10 cellular contexts compared by ENCODE assay signal in genomic region chr21:25572895-25573310, GRCh38. TPM values are rescaled to one million over a fixed set of nuclear protein-coding genes. Genes with fewer than 3 reads are reported as not detected.
A peak's percentile ranks its signal among the peaks of the same experiment; 100 is the strongest.
DNase-seq lines count a peak whose midpoint lies in the region; ATAC-seq and TF ChIP-seq lines count a peak whose summit lies in the region.
"Had no signal": no experiment of that assay in that cellular context is flagged by ENCODE, and none has a peak within 500 bp of the region (broad histone marks: within the 10 kb centered on the region; RNA-seq: fewer than 3 reads in every experiment).

No MANE protein-coding gene starts in this region.

- peak overlapping the region in 3 of 4 donors; percentile 1 to 51 (median 16) for H3K27ac ChIP-seq in transverse colon
- H3K27ac ChIP-seq: C4-2B had no signal

- no peaks in the 10 kb centered on the region for H3K9me3 ChIP-seq in transverse colon

- H3K27me3 Mint-ChIP-seq in activated naive CD4-positive, alpha-beta T cell treated with anti-CD3 and anti-CD28 coated beads, Interleukin-2, amount 10 ng/mL, durations not matched to agents 7 days and 5 days = no peaks in the 10 kb centered on the region
- no peaks in the 10 kb centered on the region for H3K27me3 Mint-ChIP-seq in activated T-helper 2 cell treated with anti-CD3 and anti-CD28 coated beads, Interferon-gamma antibody, Interleukin-2, Interleukin-4, amounts not matched to agents 10 μg/mL and 5 μg/mL and 100 μg/mL, durations not matched to agents 14 hours and 24 hours and 36 hours (ENCODE audit: low read depth)

- no peak for TF ChIP-seq EP300 in transverse colon (IDR thresholded peaks at IDR 0.05; ENCODE audit: low read depth)

- peaks cover 58% of the 10 kb centered on the region for H3K4me1 Mint-ChIP-seq in activated naive CD4-positive, alpha-beta T cell treated with anti-CD3 and anti-CD28 coated beads, Interleukin-2, amount 10 ng/mL, durations not matched to agents 7 days and 5 days
- peaks cover 73% of the 10 kb centered on the region for H3K4me1 Mint-ChIP-seq in activated T-helper 2 cell treated with anti-CD3 and anti-CD28 coated beads, Interferon-gamma antibody, Interleukin-2, Interleukin-4, amounts not matched to agents 10 μg/mL and 5 μg/mL and 100 μg/mL, durations not matched to agents 14 hours and 24 hours and 36 hours (ENCODE audit: low read depth)

- WGBS in transverse colon (ENCODE audit: low coverage in 1 of 2), 2 donors = 64 to 67% methylated on average over 2 of the region's 2 CpGs

- peak; percentile 34 for ATAC-seq in HG03196 (IDR thresholded peaks at IDR 0.05; ENCODE audit: unreplicated experiment)

- no peak for TF ChIP-seq POLR2A in transverse colon (IDR thresholded peaks at IDR 0.05)

- CTCF ChIA-PET in activated naive CD4-positive, alpha-beta T cell treated with anti-CD3 and anti-CD28 coated beads, Interleukin-2, amount 10 ng/mL, durations not matched to agents 7 days and 5 days (lab: Charles Lee) = interaction anchor here (1.3 to 3.0 kb wide), 3 partner anchors 8 to 151 kb away, joined by 5 to 9 read pairs (median 5); no protein-coding TSS in a partner anchor

- intact Hi-C loops in activated T-helper 2 cell treated with anti-CD3 and anti-CD28 coated beads, Interferon-gamma antibody, Interleukin-2, Interleukin-4, amounts not matched to agents 10 μg/mL and 5 μg/mL and 100 μg/mL, durations not matched to agents 14 hours and 24 hours and 36 hours (cut with micrococcal nuclease) = loop anchor here (1.0 to 2.0 kb wide), 9 partner anchors 11 to 177 kb away; no protein-coding TSS in a partner anchor
- intact Hi-C loops in transverse colon (cut with DNase I; ENCODE audit: low total_unique reads) = no loop called here

- no peak for TF ChIP-seq CTCF in transverse colon (IDR thresholded peaks at IDR 0.05)

- H3K27ac Mint-ChIP-seq in activated naive CD4-positive, alpha-beta T cell treated with anti-CD3 and anti-CD28 coated beads, Interleukin-2, amount 10 ng/mL, durations not matched to agents 7 days and 5 days = peak overlapping the region; percentile 96
- H3K27ac Mint-ChIP-seq in activated T-helper 2 cell treated with anti-CD3 and anti-CD28 coated beads, Interferon-gamma antibody, Interleukin-2, Interleukin-4, amounts not matched to agents 10 μg/mL and 5 μg/mL and 100 μg/mL, durations not matched to agents 14 hours and 24 hours and 36 hours = peak overlapping the region; percentile 93

- H3K4me3 Mint-ChIP-seq in activated naive CD4-positive, alpha-beta T cell treated with anti-CD3 and anti-CD28 coated beads, Interleukin-2, amount 10 ng/mL, durations not matched to agents 7 days and 5 days = peak overlapping the region; percentile 70
- H3K4me3 Mint-ChIP-seq in activated T-helper 2 cell treated with anti-CD3 and anti-CD28 coated beads, Interferon-gamma antibody, Interleukin-2, Interleukin-4, amounts not matched to agents 10 μg/mL and 5 μg/mL and 100 μg/mL, durations not matched to agents 14 hours and 24 hours and 36 hours (ENCODE audit: low read depth) = peak overlapping the region; percentile 77

- peaks cover 0 to 14% (median 0%) of the 10 kb centered on the region in 4 donors for H3K4me1 ChIP-seq in transverse colon

- H3K36me3 ChIP-seq in transverse colon = no peaks in the 10 kb centered on the region

- DNase-seq in activated naive CD4-positive, alpha-beta T cell treated with anti-CD3 and anti-CD28 coated beads, Interleukin-2, amount 10 ng/mL, durations not matched to agents 7 days and 5 days = no peak
- no peak for DNase-seq in activated naive CD4-positive, alpha-beta T cell (lab: John Stamatoyannopoulos, UW)
- DNase-seq in activated T-helper 2 cell treated with anti-CD3 and anti-CD28 coated beads, Interferon-gamma antibody, Interleukin-2, Interleukin-4, amounts not matched to agents 10 μg/mL and 5 μg/mL and 100 μg/mL, durations not matched to agents 14 hours and 24 hours and 36 hours (ENCODE audit: low spot score) = no peak
- no peak for DNase-seq in transverse colon
- DNase-seq in DMS 273 (lab: John Stamatoyannopoulos, UW; ENCODE audit: unreplicated experiment) = no peak
- no peak for DNase-seq in dedifferentiated amniotic fluid mesenchymal stem cell (ENCODE audit: extremely low spot score)
- DNase-seq in SKM-1 treated with dmso at 0.1 percent for 144 hours (lab: John Stamatoyannopoulos, UW; ENCODE audit: unreplicated experiment) = no peak
- DNase-seq: SW 1271 had no signal

- no peak overlapping the region for H3K4me3 ChIP-seq in transverse colon

- H3K27me3 ChIP-seq in transverse colon = no peaks in the 10 kb centered on the region

- no peaks in the 10 kb centered on the region for H3K9me3 Mint-ChIP-seq in activated naive CD4-positive, alpha-beta T cell treated with anti-CD3 and anti-CD28 coated beads, Interleukin-2, amount 10 ng/mL, durations not matched to agents 7 days and 5 days
- no peaks in the 10 kb centered on the region for H3K9me3 Mint-ChIP-seq in activated T-helper 2 cell treated with anti-CD3 and anti-CD28 coated beads, Interferon-gamma antibody, Interleukin-2, Interleukin-4, amounts not matched to agents 10 μg/mL and 5 μg/mL and 100 μg/mL, durations not matched to agents 14 hours and 24 hours and 36 hours

- H3K36me3 Mint-ChIP-seq in activated naive CD4-positive, alpha-beta T cell treated with anti-CD3 and anti-CD28 coated beads, Interleukin-2, amount 10 ng/mL, durations not matched to agents 7 days and 5 days = peaks cover 43% of the 10 kb centered on the region
- H3K36me3 Mint-ChIP-seq in activated T-helper 2 cell treated with anti-CD3 and anti-CD28 coated beads, Interferon-gamma antibody, Interleukin-2, Interleukin-4, amounts not matched to agents 10 μg/mL and 5 μg/mL and 100 μg/mL, durations not matched to agents 14 hours and 24 hours and 36 hours (ENCODE audit: low read depth) = peaks cover 95% of the 10 kb centered on the region

- in situ Hi-C loops in transverse colon (cut with MboI; ENCODE audit: low pct_ligation_motif_present in 1 of 4, low pct_unique_long_range_greater_than_20kb in 1 of 4, low sequenced_read_pairs in 3 of 4) = no loop called here

RNA-seq across cellular contexts. Expression of gene MRPL39, which starts 34.4 kb away (rescaled TPM):
- 53.1 and 54.4 TPM in 2 replicates for total RNA-seq in activated T-helper 2 cell treated with anti-CD3 and anti-CD28 coated beads, Interferon-gamma antibody, Interleukin-2, Interleukin-4, amounts not matched to agents 10 μg/mL and 5 μg/mL and 100 μg/mL, durations not matched to agents 14 hours and 24 hours and 36 hours
- 10 to 100 TPM in 3 of 4 donors, not detected in 1; 10.1 to 16.8 (median 14.9) TPM for total RNA-seq in transverse colon
